1 cellular context compared by ENCODE assay signal in genomic region chr9:76394023-76394895, GRCh38.
TF ChIP-seq lines count a peak whose summit lies in the region.

Gene RFK, minus strand, starts transcription at chr9:76394426. Its CDS starts 255 bp downstream, at chr9:76394171.

TF ChIP-seq in HepG2, 621 proteins besides CTCF, POLR2A, EP300 and RAD21 (continued from another document and continues in another):
- TF ChIP-seq DNMT3B (CRISPR knock-in tag; conservative IDR thresholded peaks at IDR 0.05), result no peak
- TF ChIP-seq ZNF589 (CRISPR knock-in tag; conservative IDR thresholded peaks at IDR 0.05), result peak; percentile 86
- TF ChIP-seq MIXL1 (CRISPR knock-in tag; IDR thresholded peaks at IDR 0.05), result peak; percentile 20; the same call in 1 of the 2 replicates
- TF ChIP-seq NPAS2 (CRISPR knock-in tag; IDR thresholded peaks at IDR 0.05; ENCODE audit: borderline replicate concordance), result no peak
- TF ChIP-seq ZNF3 (CRISPR knock-in tag; IDR thresholded peaks at IDR 0.05), result no peak
- TF ChIP-seq NONO (IDR thresholded peaks at IDR 0.05), result no peak
- TF ChIP-seq NONO (CRISPR knock-in tag; conservative IDR thresholded peaks at IDR 0.05), result peak; percentile 98
- TF ChIP-seq BATF2 (CRISPR knock-in tag; IDR thresholded peaks at IDR 0.05), result peak; percentile 92
- no peak for TF ChIP-seq MYNN (CRISPR knock-in tag; IDR thresholded peaks at IDR 0.05; ENCODE audit: low read depth)
- no peak for TF ChIP-seq ZNF10 (CRISPR knock-in tag; IDR thresholded peaks at IDR 0.05; ENCODE audit: borderline replicate concordance, low read depth)
- TF ChIP-seq ZNF639 (CRISPR knock-in tag; conservative IDR thresholded peaks at IDR 0.05), result 0 out of 2 replicates have a peak, but pooled peaks have one; percentile 66
- TF ChIP-seq TFAP4 (IDR thresholded peaks at IDR 0.05; ENCODE audit: borderline replicate concordance, low read depth), result peak; percentile 51; the same call in 1 of the 2 replicates
- TF ChIP-seq PREB (CRISPR knock-in tag; IDR thresholded peaks at IDR 0.05), result no peak
- 0 out of 2 replicates have a peak, but pooled peaks have one; percentile 34 for TF ChIP-seq ZNF331 (CRISPR knock-in tag; IDR thresholded peaks at IDR 0.05)
- peak; percentile 30; the same call in 1 of the 2 replicates for TF ChIP-seq ZSCAN5A (CRISPR knock-in tag; IDR thresholded peaks at IDR 0.05; ENCODE audit: borderline replicate concordance)
- TF ChIP-seq ZNF792 (CRISPR knock-in tag; IDR thresholded peaks at IDR 0.05), result peak; percentile 86
- TF ChIP-seq ZNF142 (CRISPR knock-in tag; IDR thresholded peaks at IDR 0.05), result peak; percentile 39; the same call in 1 of the 2 replicates
- peak; percentile 60; the same call in 1 of the 2 replicates for TF ChIP-seq MEIS1 (CRISPR knock-in tag; IDR thresholded peaks at IDR 0.05; ENCODE audit: borderline replicate concordance)
- TF ChIP-seq MIER3 (CRISPR knock-in tag; IDR thresholded peaks at IDR 0.05; ENCODE audit: borderline replicate concordance), result no peak
- no peak for TF ChIP-seq ATF3 (CRISPR knock-in tag; IDR thresholded peaks at IDR 0.05)
- TF ChIP-seq ISX (CRISPR knock-in tag; conservative IDR thresholded peaks at IDR 0.05), result 0 out of 2 replicates have a peak, but pooled peaks have one; percentile 59
- TF ChIP-seq MAFF (IDR thresholded peaks at IDR 0.05; ENCODE audit: low read depth, low read length), result no peak
- TF ChIP-seq ZNF280D (CRISPR knock-in tag; IDR thresholded peaks at IDR 0.05), result no peak
- TF ChIP-seq NFRKB (IDR thresholded peaks at IDR 0.05), result no peak
- TF ChIP-seq MTF2 (CRISPR knock-in tag; IDR thresholded peaks at IDR 0.05; ENCODE audit: borderline replicate concordance), result peak; percentile 54; the same call in 1 of the 2 replicates
- no peak for TF ChIP-seq EED (CRISPR knock-in tag; IDR thresholded peaks at IDR 0.05)
- no peak for TF ChIP-seq SNRNP70 (IDR thresholded peaks at IDR 0.05; ENCODE audit: low read depth, low read length)
- peak; percentile 37; the same call in 1 of the 2 replicates for TF ChIP-seq SRY (CRISPR knock-in tag; IDR thresholded peaks at IDR 0.05)
- peak; percentile 47; the same call in 1 of the 2 replicates for TF ChIP-seq SKIL (CRISPR knock-in tag; IDR thresholded peaks at IDR 0.05; ENCODE audit: borderline replicate concordance)
- no peak for TF ChIP-seq ZNF7 (CRISPR knock-in tag; IDR thresholded peaks at IDR 0.05)
- TF ChIP-seq ZNF607 (CRISPR knock-in tag; IDR thresholded peaks at IDR 0.05; ENCODE audit: borderline replicate concordance), result peak; percentile 57; the same call in 1 of the 2 replicates
- no peak for TF ChIP-seq FOXK2 (IDR thresholded peaks at IDR 0.05)
- TF ChIP-seq JUN (CRISPR knock-in tag; IDR thresholded peaks at IDR 0.05), result peak; percentile 33; the same call in 1 of the 2 replicates
- TF ChIP-seq PCBP1 (IDR thresholded peaks at IDR 0.05; ENCODE audit: borderline replicate concordance, low read depth, low read length), result no peak
- TF ChIP-seq NRL (CRISPR knock-in tag; IDR thresholded peaks at IDR 0.05; ENCODE audit: borderline replicate concordance), result peak; percentile 80; the same call in 1 of the 2 replicates
- no peak for TF ChIP-seq TCF12 (IDR thresholded peaks at IDR 0.05)
- TF ChIP-seq TCF12 (CRISPR knock-in tag; IDR thresholded peaks at IDR 0.05), result peak; percentile 93; the same call in 1 of the 2 replicates
- TF ChIP-seq ZNF83 (CRISPR knock-in tag; IDR thresholded peaks at IDR 0.05; ENCODE audit: borderline replicate concordance), result no peak
- TF ChIP-seq ZNF777 (CRISPR knock-in tag; IDR thresholded peaks at IDR 0.05), result peak; percentile 96
- TF ChIP-seq ZSCAN22 (CRISPR knock-in tag; IDR thresholded peaks at IDR 0.05), result no peak
- TF ChIP-seq HMG20A (CRISPR knock-in tag; IDR thresholded peaks at IDR 0.05; ENCODE audit: borderline replicate concordance), result no peak
- TF ChIP-seq ZNF710 (CRISPR knock-in tag; IDR thresholded peaks at IDR 0.05; ENCODE audit: borderline replicate concordance), result peak; percentile 51; the same call in 1 of the 2 replicates
- peak; percentile 77; the same call in 1 of the 2 replicates for TF ChIP-seq ZNF547 (CRISPR knock-in tag; IDR thresholded peaks at IDR 0.05)
- no peak for TF ChIP-seq ZNF576 (CRISPR knock-in tag; IDR thresholded peaks at IDR 0.05)
